ENCODE assay signal across 23 cellular contexts in genomic region chr10:992523-993340, GRCh38. TPM values are rescaled to one million over a fixed set of nuclear protein-coding genes. Genes with fewer than 3 reads are reported as not detected.
DNase-seq lines count a peak whose midpoint lies in the region; ATAC-seq and TF ChIP-seq lines count a peak whose summit lies in the region.
"Had no signal": no experiment of that assay in that cellular context is flagged by ENCODE, and none has a peak within 500 bp of the region (broad histone marks: within the 10 kb centered on the region; RNA-seq: fewer than 3 reads in every experiment).

No MANE protein-coding gene starts in this region.

- no peak overlapping the region for H2AFZ ChIP-seq in SK-N-SH (ENCODE audit: low read depth)

- peak overlapping the region; percentile 42 for H3K4me3 Mint-ChIP-seq in CD4-positive, alpha-beta T cell

- POLR2A ChIA-PET in CD4-positive, alpha-beta T cell (lab: Charles Lee): no interaction called here
- POLR2A ChIA-PET in SK-N-SH (lab: Yijun Ruan, JAX): no interaction called here

- CTCF ChIA-PET in CD4-positive, alpha-beta T cell (lab: Charles Lee): no interaction called here
- CTCF ChIA-PET in SK-N-SH (lab: Yijun Ruan, JAX): interaction anchor here (1.5 kb wide), 1 partner anchor 56 kb away, joined by 3 read pairs; the partner anchor contains the start of gene IDI1

- peaks cover 36% of the 10 kb centered on the region for H3K4me1 Mint-ChIP-seq in CD4-positive, alpha-beta T cell (ENCODE audit: low read depth)

- H3K9me3 Mint-ChIP-seq in CD4-positive, alpha-beta T cell: no peaks in the 10 kb centered on the region

- no peaks in the 10 kb centered on the region for H3K9me3 ChIP-seq in CD4-positive, alpha-beta T cell (ENCODE audit: control insufficient read depth, low read length)
- H3K9me3 ChIP-seq in SK-N-SH: no peaks in the 10 kb centered on the region

- DNase-seq in CD4-positive, alpha-beta T cell: no peak
- DNase-seq in fibroblast of villous mesenchyme (ENCODE audit: low read depth) (peak; percentile 39), SK-N-SH (no peak), NCI-H1930 (lab: John Stamatoyannopoulos, UW) (no peak)
- no peak for DNase-seq in activated CD4-positive, alpha-beta T cell treated with anti-CD3 and anti-CD28 coated beads, Interleukin-2, amount 50 U/mL, for 1 hour
- DNase-seq: amygdala; central memory CD4-positive, alpha-beta T cell; effector CD4-positive, alpha-beta T cell; EL; KG1; NCI-H1092; NCI-H2107; NCI-H524; SHP77; substantia nigra; T-helper 1 cell had no signal

- H3F3A ChIP-seq in SK-N-SH (replicated peaks; ENCODE audit: insufficient read depth): peaks cover 3% of the 10 kb centered on the region

- TF ChIP-seq EP300 in SK-N-SH (IDR thresholded peaks at IDR 0.05; ENCODE audit: borderline replicate concordance in 1 of 2, low read depth in 1 of 2, low read length in 1 of 2): no peak

- peaks cover 61% of the 10 kb centered on the region for H4K20me1 ChIP-seq in SK-N-SH (ENCODE audit: insufficient read depth)

- peaks cover 54 to 67% of the 10 kb centered on the region in 2 experiments for H3K36me3 ChIP-seq in SK-N-SH (replicated peaks in 1 of 2; ENCODE audit: control insufficient read depth in 1 of 2, insufficient read depth in 2 of 2, low read length in 1 of 2)

- WGBS in SK-N-SH (ENCODE audit: low lambda C conversion rate): 98% methylated on average over 5 of the region's 5 CpGs

- H3K27ac ChIP-seq in CD4-positive, alpha-beta T cell (ENCODE audit: low read depth, low read length): no peak overlapping the region
- H3K27ac ChIP-seq in SK-N-SH (ENCODE audit: low read depth in 2 of 2, low read length in 1 of 2): no peak overlapping the region

- peaks cover 0 to 16% of the 10 kb centered on the region in 2 experiments; a peak in 1 of 4 replicates for H3K4me1 ChIP-seq in SK-N-SH (ENCODE audit: control insufficient read depth in 1 of 2, insufficient read depth in 2 of 2, low read depth in 1 of 2, low read length in 1 of 2)

- no peak overlapping the region for H3K9ac ChIP-seq in SK-N-SH

- no peak overlapping the region for H3K4me2 ChIP-seq in SK-N-SH

- no peaks in the 10 kb centered on the region for H3K27me3 ChIP-seq in CD4-positive, alpha-beta T cell (ENCODE audit: control insufficient read depth, insufficient read depth, low read length)
- H3K27me3 ChIP-seq in SK-N-SH (ENCODE audit: insufficient read depth): no peaks in the 10 kb centered on the region

- H3K4me3 ChIP-seq in fibroblast of villous mesenchyme (ENCODE audit: low read depth, low read length) (no peak overlapping the region), SK-N-SH (ENCODE audit: low read depth in 2 of 2, low read length in 1 of 2) (no peak overlapping the region)

- no peak for TF ChIP-seq RAD21 in SK-N-SH (IDR thresholded peaks at IDR 0.05; ENCODE audit: low read length)

- H3K27ac Mint-ChIP-seq in CD4-positive, alpha-beta T cell: no peak overlapping the region

- ATAC-seq in CD4-positive, alpha-beta T cell (ENCODE audit: poor library complexity): no peak
- peak; percentile 34 for ATAC-seq in GM18909 (IDR thresholded peaks at IDR 0.05; ENCODE audit: poor library complexity, unreplicated experiment)
- ATAC-seq in HG03460 (IDR thresholded peaks at IDR 0.05; ENCODE audit: unreplicated experiment): peak; percentile 31
- no peak for ATAC-seq in GM21825 (IDR thresholded peaks at IDR 0.05; ENCODE audit: unreplicated experiment)
- ATAC-seq: esophagus mucosa had no signal

- peaks cover 98% of the 10 kb centered on the region for H3K79me2 ChIP-seq in SK-N-SH (ENCODE audit: insufficient read depth)

- no peaks in the 10 kb centered on the region for H3K27me3 Mint-ChIP-seq in CD4-positive, alpha-beta T cell

- no peaks in the 10 kb centered on the region for H3K9me2 ChIP-seq in SK-N-SH

- no peak for TF ChIP-seq CTCF in CD4-positive, alpha-beta T cell (IDR thresholded peaks at IDR 0.05)
- TF ChIP-seq CTCF in fibroblast of villous mesenchyme (IDR thresholded peaks at IDR 0.05; ENCODE audit: insufficient read depth, low read depth, low read length): no peak
- no peak for TF ChIP-seq CTCF in SK-N-SH (IDR thresholded peaks at IDR 0.05)

- intact Hi-C loops in CD4-positive, alpha-beta T cell (cut with DNase I, micrococcal nuclease): no loop called here

- peaks cover 84% of the 10 kb centered on the region for H3K36me3 Mint-ChIP-seq in CD4-positive, alpha-beta T cell (ENCODE audit: low read depth)

TF ChIP-seq in SK-N-SH, 30 proteins besides CTCF, POLR2A, EP300 and RAD21 (continues in another document):
- TF ChIP-seq, protein P1, sequence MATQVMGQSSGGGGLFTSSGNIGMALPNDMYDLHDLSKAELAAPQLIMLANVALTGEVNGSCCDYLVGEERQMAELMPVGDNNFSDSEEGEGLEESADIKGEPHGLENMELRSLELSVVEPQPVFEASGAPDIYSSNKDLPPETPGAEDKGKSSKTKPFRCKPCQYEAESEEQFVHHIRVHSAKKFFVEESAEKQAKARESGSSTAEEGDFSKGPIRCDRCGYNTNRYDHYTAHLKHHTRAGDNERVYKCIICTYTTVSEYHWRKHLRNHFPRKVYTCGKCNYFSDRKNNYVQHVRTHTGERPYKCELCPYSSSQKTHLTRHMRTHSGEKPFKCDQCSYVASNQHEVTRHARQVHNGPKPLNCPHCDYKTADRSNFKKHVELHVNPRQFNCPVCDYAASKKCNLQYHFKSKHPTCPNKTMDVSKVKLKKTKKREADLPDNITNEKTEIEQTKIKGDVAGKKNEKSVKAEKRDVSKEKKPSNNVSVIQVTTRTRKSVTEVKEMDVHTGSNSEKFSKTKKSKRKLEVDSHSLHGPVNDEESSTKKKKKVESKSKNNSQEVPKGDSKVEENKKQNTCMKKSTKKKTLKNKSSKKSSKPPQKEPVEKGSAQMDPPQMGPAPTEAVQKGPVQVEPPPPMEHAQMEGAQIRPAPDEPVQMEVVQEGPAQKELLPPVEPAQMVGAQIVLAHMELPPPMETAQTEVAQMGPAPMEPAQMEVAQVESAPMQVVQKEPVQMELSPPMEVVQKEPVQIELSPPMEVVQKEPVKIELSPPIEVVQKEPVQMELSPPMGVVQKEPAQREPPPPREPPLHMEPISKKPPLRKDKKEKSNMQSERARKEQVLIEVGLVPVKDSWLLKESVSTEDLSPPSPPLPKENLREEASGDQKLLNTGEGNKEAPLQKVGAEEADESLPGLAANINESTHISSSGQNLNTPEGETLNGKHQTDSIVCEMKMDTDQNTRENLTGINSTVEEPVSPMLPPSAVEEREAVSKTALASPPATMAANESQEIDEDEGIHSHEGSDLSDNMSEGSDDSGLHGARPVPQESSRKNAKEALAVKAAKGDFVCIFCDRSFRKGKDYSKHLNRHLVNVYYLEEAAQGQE (IDR thresholded peaks at IDR 0.05; ENCODE audit: low read depth, low read length): no peak
- TF ChIP-seq YY1 (IDR thresholded peaks at IDR 0.05; ENCODE audit: low read depth): no peak
- TF ChIP-seq FOSL2 (IDR thresholded peaks at IDR 0.05; ENCODE audit: borderline replicate concordance, low read depth): no peak
- TF ChIP-seq GATA2 (CRISPR knock-in tag; IDR thresholded peaks at IDR 0.05): no peak
- TF ChIP-seq, protein P2, sequence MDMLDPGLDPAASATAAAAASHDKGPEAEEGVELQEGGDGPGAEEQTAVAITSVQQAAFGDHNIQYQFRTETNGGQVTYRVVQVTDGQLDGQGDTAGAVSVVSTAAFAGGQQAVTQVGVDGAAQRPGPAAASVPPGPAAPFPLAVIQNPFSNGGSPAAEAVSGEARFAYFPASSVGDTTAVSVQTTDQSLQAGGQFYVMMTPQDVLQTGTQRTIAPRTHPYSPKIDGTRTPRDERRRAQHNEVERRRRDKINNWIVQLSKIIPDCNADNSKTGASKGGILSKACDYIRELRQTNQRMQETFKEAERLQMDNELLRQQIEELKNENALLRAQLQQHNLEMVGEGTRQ (IDR thresholded peaks at IDR 0.05; ENCODE audit: borderline replicate concordance, low read depth, low read length): no peak
- no peak for TF ChIP-seq NRF1 (IDR thresholded peaks at IDR 0.05; ENCODE audit: low read depth, low read length)
- TF ChIP-seq SIN3A (IDR thresholded peaks at IDR 0.05; ENCODE audit: borderline replicate concordance, low read depth, low read length): no peak
- no peak for TF ChIP-seq NFIC (IDR thresholded peaks at IDR 0.05; ENCODE audit: borderline replicate concordance)
- no peak for TF ChIP-seq GABPA (IDR thresholded peaks at IDR 0.05; ENCODE audit: low read depth)
- TF ChIP-seq EZH2phosphoT487 (IDR thresholded peaks at IDR 0.05; ENCODE audit: borderline replicate concordance, low read depth): no peak
- no peak for TF ChIP-seq MEF2A (IDR thresholded peaks at IDR 0.05; ENCODE audit: borderline replicate concordance, low read depth)
- TF ChIP-seq, protein P3, sequence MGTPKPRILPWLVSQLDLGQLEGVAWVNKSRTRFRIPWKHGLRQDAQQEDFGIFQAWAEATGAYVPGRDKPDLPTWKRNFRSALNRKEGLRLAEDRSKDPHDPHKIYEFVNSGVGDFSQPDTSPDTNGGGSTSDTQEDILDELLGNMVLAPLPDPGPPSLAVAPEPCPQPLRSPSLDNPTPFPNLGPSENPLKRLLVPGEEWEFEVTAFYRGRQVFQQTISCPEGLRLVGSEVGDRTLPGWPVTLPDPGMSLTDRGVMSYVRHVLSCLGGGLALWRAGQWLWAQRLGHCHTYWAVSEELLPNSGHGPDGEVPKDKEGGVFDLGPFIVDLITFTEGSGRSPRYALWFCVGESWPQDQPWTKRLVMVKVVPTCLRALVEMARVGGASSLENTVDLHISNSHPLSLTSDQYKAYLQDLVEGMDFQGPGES (IDR thresholded peaks at IDR 0.05; ENCODE audit: low read depth, low read length): no peak
- TF ChIP-seq MAX (IDR thresholded peaks at IDR 0.05; ENCODE audit: low read depth): no peak
- TF ChIP-seq MXI1 (IDR thresholded peaks at IDR 0.05; ENCODE audit: low read depth, low read length): no peak
- no peak for TF ChIP-seq FOXJ3 (CRISPR knock-in tag; IDR thresholded peaks at IDR 0.05)

RNA-seq across cellular contexts. Expression of gene GTPBP4, which starts 4.5 kb away (rescaled TPM):
- total RNA-seq in CD4-positive, alpha-beta T cell: 10 to 100 TPM; 50.3 to 53.7 TPM
- 35.4 and 38.9 TPM in 2 replicates for total RNA-seq in fibroblast of villous mesenchyme
- 36.6 and 41.2 TPM in 2 replicates for polyA plus RNA-seq in SK-N-SH (2012; rRNA removed)
- polyA plus RNA-seq in SK-N-SH (2012; cell fraction: cytosol; rRNA removed): 46.1 and 69.3 TPM in 2 replicates
- 102 and 110 TPM in 2 replicates for polyA plus RNA-seq in SK-N-SH (2012; cell fraction: nucleus; rRNA removed)

RNA-seq across cellular contexts. Expression of gene IDI2, which starts 32.9 kb away (rescaled TPM):
- total RNA-seq in CD4-positive, alpha-beta T cell: not detected
- total RNA-seq in fibroblast of villous mesenchyme: not detected in 2 replicates
- not detected in 2 replicates for polyA plus RNA-seq in SK-N-SH (2012; rRNA removed)
- not detected in 2 replicates for polyA plus RNA-seq in SK-N-SH (2012; cell fraction: cytosol; rRNA removed)
- polyA plus RNA-seq in SK-N-SH (2012; cell fraction: nucleus; rRNA removed): not detected in 2 replicates
- total RNA-seq: esophagus mucosa, liver, osteocyte, skeletal muscle tissue had no signal
- polyA plus RNA-seq: liver had no signal

RNA-seq across cellular contexts. Expression of gene IDI1, which starts 56.2 kb away (rescaled TPM):
- total RNA-seq in CD4-positive, alpha-beta T cell: 100 to 1,000 TPM; 244 to 250 TPM
- 114 and 174 TPM in 2 replicates for total RNA-seq in fibroblast of villous mesenchyme
- 15.9 and 19.6 TPM in 2 replicates for polyA plus RNA-seq in SK-N-SH (2012; rRNA removed)
- 19.1 and 24.8 TPM in 2 replicates for polyA plus RNA-seq in SK-N-SH (2012; cell fraction: cytosol; rRNA removed)
- 25.6 and 42.1 TPM in 2 replicates for polyA plus RNA-seq in SK-N-SH (2012; cell fraction: nucleus; rRNA removed)

Comparison
In these comparisons a context has a peak if more than half of its experiments do, and no peak if none do; other contexts are left out.
1. ATAC-seq: peak in GM18909 (single experiment) and HG03460 (single experiment); none in CD4-positive, alpha-beta T cell (single experiment) and GM21825 (single experiment).